In the genomic region with DNA sequence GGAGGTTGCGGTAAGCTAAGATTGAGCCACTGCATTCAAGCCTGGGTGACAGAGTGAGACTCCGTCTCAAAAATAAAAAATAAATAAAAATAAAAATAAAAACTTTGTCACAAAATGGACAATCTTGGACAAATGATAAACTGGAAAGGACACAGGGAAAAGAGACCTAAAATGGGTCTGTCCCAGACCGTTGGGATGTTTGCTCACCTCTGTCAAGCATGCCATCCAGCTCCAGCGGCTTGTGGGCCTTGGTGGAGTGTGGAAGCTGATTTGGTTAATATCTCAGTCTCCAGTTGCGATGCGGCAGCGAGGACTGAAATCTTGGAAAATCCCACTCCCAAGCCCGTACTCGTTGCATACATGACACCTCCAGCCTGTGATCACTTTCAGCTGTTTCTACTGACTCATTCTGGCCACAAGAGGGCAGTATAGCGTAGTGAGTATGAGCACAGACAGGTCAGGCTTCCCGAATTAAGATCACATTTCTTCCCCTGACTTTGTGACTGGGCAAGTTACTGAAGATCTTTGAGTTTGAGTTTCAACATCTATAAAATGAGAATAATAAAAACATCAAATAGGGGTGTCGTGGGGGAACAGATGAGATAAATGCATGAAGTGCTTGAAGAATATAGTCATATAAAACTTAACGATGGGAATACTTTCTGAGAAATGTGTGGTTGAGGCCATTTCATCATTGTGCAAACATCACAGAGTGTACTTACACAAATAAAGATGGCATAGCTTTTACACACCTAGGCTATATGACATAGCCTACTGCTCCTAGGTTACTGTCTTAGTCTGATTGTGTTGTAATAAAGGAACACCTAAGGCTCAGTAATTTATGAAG, we compare ENCODE assay signal across 8 cellular contexts. TPM values are rescaled to one million over a fixed set of nuclear protein-coding genes. Genes with fewer than 3 reads are reported as not detected.
DNase-seq lines count a peak whose midpoint lies in the region; ATAC-seq, FAIRE-seq and TF ChIP-seq lines count a peak whose summit lies in the region.

No MANE protein-coding gene starts in this region.

- H3K9me3 ChIP-seq in body of pancreas, result no peaks in the 10 kb centered on the region

- ATAC-seq in HG02884 (IDR thresholded peaks at IDR 0.05; ENCODE audit: unreplicated experiment), result peak; percentile 92
- ATAC-seq in body of pancreas, result peak; percentile 95

- peak; percentile 73 for FAIRE-seq in TTC549 (lab: Jason Lieb, UNC)

- TF ChIP-seq CTCF in body of pancreas (IDR thresholded peaks at IDR 0.05), result peak; percentile 77 to 89 (median 82)

- H3K4me3 ChIP-seq in body of pancreas, result no peak overlapping the region

- H3K27ac ChIP-seq in body of pancreas, result no peak overlapping the region

- WGBS in body of pancreas, 2 donors, result 17 to 20% methylated on average over 11 to 13 of the region's 13 CpGs

- DNase-seq in NK-92 treated with Interleukin-12 subunit alpha and Interleukin-12 subunit beta, amount 100 ng/mL, for 24 hours (lab: John Stamatoyannopoulos, UW), result peak; percentile 17
- no peak for DNase-seq in NK-92 (lab: John Stamatoyannopoulos, UW; ENCODE audit: unreplicated experiment)
- peak; percentile 81 for DNase-seq in NCI-H2029 treated with DMSO at 0.1 percent for 48 hours (lab: John Stamatoyannopoulos, UW)
- peak; percentile 73 to 84 (median 81) for DNase-seq in body of pancreas
- peak; percentile 81 for DNase-seq in iPS DF 4.7 (ENCODE audit: extremely low read depth, low spot score)
- peak; percentile 65 for DNase-seq in smooth muscle cell of the brain vasculature (ENCODE audit: low read depth, low spot score)

- TF ChIP-seq POLR2A in body of pancreas (IDR thresholded peaks at IDR 0.05), result no peak

- intact Hi-C loops in body of pancreas (cut with DNase I), result no loop called here

- H3K27me3 ChIP-seq in body of pancreas, result no peaks in the 10 kb centered on the region

- no peaks in the 10 kb centered on the region for H3K36me3 ChIP-seq in body of pancreas (replicated peaks in 1 of 2; ENCODE audit: insufficient read depth in 1 of 2, low read depth in 2 of 2)

- peaks cover 8% of the 10 kb centered on the region for H3K4me1 ChIP-seq in body of pancreas

RNA-seq across cellular contexts. Expression of gene MOBP, which starts 19.6 kb away (rescaled TPM):
- total RNA-seq in body of pancreas, result not detected

RNA-seq across cellular contexts. Expression of gene RPSA, which starts 41.3 kb away (rescaled TPM):
- total RNA-seq in body of pancreas, result 100 to 1,000 TPM; 555 to 696 TPM
